In the genomic region with DNA sequence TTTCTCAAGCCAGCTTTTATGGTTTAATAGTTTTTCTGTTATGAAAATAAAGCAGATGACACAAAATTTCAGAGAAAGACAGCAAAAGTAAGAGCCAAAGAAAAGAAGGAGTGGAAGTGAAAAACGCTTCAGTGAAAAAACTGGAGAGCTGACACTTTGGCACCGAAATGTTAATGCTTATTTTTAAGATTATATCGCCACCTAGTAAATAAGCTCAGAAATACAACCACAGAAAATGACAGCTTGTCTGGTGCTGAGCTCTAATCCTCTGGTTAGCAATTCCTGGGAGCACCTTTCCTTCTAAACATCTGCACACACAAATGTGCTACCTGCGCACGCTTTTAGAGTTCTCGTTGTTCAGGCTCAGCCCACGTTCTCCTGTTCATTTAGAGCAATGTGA, we compare ENCODE assay signal across 1 cellular context.
TF ChIP-seq lines count a peak whose summit lies in the region.

No MANE protein-coding gene starts in this region.

TF ChIP-seq in WTC11, 78 proteins besides CTCF, POLR2A, EP300 and RAD21 (continued from another document):
- TF ChIP-seq PRRX2 (CRISPR knock-in tag; IDR thresholded peaks at IDR 0.05), result no peak
- TF ChIP-seq GABPB1 (CRISPR knock-in tag; IDR thresholded peaks at IDR 0.05), result no peak
- no peak for TF ChIP-seq IRF2 (CRISPR knock-in tag; IDR thresholded peaks at IDR 0.05; ENCODE audit: borderline replicate concordance, low read depth)
- TF ChIP-seq SMAD3 (CRISPR knock-in tag; IDR thresholded peaks at IDR 0.05; ENCODE audit: borderline replicate concordance), result no peak
- TF ChIP-seq, protein P1, sequence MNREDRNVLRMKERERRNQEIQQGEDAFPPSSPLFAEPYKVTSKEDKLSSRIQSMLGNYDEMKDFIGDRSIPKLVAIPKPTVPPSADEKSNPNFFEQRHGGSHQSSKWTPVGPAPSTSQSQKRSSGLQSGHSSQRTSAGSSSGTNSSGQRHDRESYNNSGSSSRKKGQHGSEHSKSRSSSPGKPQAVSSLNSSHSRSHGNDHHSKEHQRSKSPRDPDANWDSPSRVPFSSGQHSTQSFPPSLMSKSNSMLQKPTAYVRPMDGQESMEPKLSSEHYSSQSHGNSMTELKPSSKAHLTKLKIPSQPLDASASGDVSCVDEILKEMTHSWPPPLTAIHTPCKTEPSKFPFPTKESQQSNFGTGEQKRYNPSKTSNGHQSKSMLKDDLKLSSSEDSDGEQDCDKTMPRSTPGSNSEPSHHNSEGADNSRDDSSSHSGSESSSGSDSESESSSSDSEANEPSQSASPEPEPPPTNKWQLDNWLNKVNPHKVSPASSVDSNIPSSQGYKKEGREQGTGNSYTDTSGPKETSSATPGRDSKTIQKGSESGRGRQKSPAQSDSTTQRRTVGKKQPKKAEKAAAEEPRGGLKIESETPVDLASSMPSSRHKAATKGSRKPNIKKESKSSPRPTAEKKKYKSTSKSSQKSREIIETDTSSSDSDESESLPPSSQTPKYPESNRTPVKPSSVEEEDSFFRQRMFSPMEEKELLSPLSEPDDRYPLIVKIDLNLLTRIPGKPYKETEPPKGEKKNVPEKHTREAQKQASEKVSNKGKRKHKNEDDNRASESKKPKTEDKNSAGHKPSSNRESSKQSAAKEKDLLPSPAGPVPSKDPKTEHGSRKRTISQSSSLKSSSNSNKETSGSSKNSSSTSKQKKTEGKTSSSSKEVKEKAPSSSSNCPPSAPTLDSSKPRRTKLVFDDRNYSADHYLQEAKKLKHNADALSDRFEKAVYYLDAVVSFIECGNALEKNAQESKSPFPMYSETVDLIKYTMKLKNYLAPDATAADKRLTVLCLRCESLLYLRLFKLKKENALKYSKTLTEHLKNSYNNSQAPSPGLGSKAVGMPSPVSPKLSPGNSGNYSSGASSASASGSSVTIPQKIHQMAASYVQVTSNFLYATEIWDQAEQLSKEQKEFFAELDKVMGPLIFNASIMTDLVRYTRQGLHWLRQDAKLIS (CRISPR knock-in tag; IDR thresholded peaks at IDR 0.05; ENCODE audit: borderline replicate concordance), result no peak
TF ChIP-seq in WTC11: peak in this region for 0.
